ENCODE assay signal across 2 cellular contexts in the genomic region with DNA sequence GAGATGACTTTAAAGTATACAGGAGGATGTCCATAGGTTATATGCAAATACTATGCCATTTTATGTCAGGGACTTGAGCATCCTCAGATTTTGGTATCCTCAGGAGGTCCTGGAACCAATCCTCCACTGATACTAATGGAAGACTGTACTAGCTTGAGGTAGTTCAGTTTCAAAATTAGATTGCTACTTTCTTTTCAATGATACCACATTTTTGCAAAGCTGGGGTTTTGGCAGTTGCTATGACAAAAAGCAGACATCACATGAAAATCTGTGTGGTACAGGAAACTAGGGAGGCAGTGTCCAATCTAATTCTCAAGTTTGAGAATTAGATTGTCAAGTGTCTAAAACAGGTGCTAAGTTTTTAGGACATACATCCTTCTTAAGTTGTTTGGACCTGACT.
TF ChIP-seq lines count a peak whose summit lies in the region.

No MANE protein-coding gene starts in this region.

TF ChIP-seq in HepG2, 621 proteins besides CTCF, POLR2A, EP300 and RAD21:
- TF ChIP-seq ISL2 (CRISPR knock-in tag; IDR thresholded peaks at IDR 0.05) (no peak), RBFOX2 (IDR thresholded peaks at IDR 0.05; ENCODE audit: low read depth, low read length) (peak; percentile 33), ZNF12 (CRISPR knock-in tag; IDR thresholded peaks at IDR 0.05) (0 out of 2 replicates have a peak, but pooled peaks have one; percentile 40), AGO2 (optimal IDR thresholded peaks at IDR 0.05; ENCODE audit: low read depth, low read length) (peak; percentile 9)
- TF ChIP-seq, protein P1, sequence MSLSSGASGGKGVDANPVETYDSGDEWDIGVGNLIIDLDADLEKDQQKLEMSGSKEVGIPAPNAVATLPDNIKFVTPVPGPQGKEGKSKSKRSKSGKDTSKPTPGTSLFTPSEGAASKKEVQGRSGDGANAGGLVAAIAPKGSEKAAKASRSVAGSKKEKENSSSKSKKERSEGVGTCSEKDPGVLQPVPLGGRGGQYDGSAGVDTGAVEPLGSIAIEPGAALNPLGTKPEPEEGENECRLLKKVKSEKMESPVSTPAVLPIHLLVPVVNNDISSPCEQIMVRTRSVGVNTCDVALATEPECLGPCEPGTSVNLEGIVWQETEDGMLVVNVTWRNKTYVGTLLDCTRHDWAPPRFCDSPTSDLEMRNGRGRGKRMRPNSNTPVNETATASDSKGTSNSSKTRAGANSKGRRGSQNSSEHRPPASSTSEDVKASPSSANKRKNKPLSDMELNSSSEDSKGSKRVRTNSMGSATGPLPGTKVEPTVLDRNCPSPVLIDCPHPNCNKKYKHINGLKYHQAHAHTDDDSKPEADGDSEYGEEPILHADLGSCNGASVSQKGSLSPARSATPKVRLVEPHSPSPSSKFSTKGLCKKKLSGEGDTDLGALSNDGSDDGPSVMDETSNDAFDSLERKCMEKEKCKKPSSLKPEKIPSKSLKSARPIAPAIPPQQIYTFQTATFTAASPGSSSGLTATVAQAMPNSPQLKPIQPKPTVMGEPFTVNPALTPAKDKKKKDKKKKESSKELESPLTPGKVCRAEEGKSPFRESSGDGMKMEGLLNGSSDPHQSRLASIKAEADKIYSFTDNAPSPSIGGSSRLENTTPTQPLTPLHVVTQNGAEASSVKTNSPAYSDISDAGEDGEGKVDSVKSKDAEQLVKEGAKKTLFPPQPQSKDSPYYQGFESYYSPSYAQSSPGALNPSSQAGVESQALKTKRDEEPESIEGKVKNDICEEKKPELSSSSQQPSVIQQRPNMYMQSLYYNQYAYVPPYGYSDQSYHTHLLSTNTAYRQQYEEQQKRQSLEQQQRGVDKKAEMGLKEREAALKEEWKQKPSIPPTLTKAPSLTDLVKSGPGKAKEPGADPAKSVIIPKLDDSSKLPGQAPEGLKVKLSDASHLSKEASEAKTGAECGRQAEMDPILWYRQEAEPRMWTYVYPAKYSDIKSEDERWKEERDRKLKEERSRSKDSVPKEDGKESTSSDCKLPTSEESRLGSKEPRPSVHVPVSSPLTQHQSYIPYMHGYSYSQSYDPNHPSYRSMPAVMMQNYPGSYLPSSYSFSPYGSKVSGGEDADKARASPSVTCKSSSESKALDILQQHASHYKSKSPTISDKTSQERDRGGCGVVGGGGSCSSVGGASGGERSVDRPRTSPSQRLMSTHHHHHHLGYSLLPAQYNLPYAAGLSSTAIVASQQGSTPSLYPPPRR (CRISPR knock-in tag; IDR thresholded peaks at IDR 0.05; ENCODE audit: borderline replicate concordance): no peak
- TF ChIP-seq, protein P2, sequence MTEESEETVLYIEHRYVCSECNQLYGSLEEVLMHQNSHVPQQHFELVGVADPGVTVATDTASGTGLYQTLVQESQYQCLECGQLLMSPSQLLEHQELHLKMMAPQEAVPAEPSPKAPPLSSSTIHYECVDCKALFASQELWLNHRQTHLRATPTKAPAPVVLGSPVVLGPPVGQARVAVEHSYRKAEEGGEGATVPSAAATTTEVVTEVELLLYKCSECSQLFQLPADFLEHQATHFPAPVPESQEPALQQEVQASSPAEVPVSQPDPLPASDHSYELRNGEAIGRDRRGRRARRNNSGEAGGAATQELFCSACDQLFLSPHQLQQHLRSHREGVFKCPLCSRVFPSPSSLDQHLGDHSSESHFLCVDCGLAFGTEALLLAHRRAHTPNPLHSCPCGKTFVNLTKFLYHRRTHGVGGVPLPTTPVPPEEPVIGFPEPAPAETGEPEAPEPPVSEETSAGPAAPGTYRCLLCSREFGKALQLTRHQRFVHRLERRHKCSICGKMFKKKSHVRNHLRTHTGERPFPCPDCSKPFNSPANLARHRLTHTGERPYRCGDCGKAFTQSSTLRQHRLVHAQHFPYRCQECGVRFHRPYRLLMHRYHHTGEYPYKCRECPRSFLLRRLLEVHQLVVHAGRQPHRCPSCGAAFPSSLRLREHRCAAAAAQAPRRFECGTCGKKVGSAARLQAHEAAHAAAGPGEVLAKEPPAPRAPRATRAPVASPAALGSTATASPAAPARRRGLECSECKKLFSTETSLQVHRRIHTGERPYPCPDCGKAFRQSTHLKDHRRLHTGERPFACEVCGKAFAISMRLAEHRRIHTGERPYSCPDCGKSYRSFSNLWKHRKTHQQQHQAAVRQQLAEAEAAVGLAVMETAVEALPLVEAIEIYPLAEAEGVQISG (CRISPR knock-in tag; IDR thresholded peaks at IDR 0.05): no peak
TF ChIP-seq in HepG2: peak in this region for 3.

TF ChIP-seq in GM12878, 131 proteins besides CTCF, POLR2A, EP300 and RAD21:
- no peak for TF ChIP-seq POU2F2 (IDR thresholded peaks at IDR 0.05; ENCODE audit: borderline replicate concordance, low read depth, low read length)
- TF ChIP-seq, protein P3, sequence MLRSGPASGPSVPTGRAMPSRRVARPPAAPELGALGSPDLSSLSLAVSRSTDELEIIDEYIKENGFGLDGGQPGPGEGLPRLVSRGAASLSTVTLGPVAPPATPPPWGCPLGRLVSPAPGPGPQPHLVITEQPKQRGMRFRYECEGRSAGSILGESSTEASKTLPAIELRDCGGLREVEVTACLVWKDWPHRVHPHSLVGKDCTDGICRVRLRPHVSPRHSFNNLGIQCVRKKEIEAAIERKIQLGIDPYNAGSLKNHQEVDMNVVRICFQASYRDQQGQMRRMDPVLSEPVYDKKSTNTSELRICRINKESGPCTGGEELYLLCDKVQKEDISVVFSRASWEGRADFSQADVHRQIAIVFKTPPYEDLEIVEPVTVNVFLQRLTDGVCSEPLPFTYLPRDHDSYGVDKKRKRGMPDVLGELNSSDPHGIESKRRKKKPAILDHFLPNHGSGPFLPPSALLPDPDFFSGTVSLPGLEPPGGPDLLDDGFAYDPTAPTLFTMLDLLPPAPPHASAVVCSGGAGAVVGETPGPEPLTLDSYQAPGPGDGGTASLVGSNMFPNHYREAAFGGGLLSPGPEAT (IDR thresholded peaks at IDR 0.05; ENCODE audit: low read depth): no peak
- no peak for TF ChIP-seq ZBED1 (IDR thresholded peaks at IDR 0.05; ENCODE audit: borderline replicate concordance)
- no peak for TF ChIP-seq MTA3 (IDR thresholded peaks at IDR 0.05; ENCODE audit: borderline replicate concordance, low read length)
- TF ChIP-seq ZNF24 (IDR thresholded peaks at IDR 0.05): no peak
- no peak for TF ChIP-seq GATAD2B (conservative IDR thresholded peaks at IDR 0.05; ENCODE audit: low read depth)
